ENCODE assay signal across 9 cellular contexts in genomic region chr12:130916251-130916911, GRCh38. TPM values are rescaled to one million over a fixed set of nuclear protein-coding genes. Genes with fewer than 3 reads are reported as not detected.
DNase-seq lines count a peak whose midpoint lies in the region; ATAC-seq and TF ChIP-seq lines count a peak whose summit lies in the region.
"Had no signal": no experiment of that assay in that cellular context is flagged by ENCODE, and none has a peak within 500 bp of the region (broad histone marks: within the 10 kb centered on the region; RNA-seq: fewer than 3 reads in every experiment).

No MANE protein-coding gene starts in this region.

- H3K4me2 ChIP-seq in osteoblast (ENCODE audit: insufficient read depth, low read length): peak overlapping the region; percentile 74

- POLR2A ChIA-PET in AG04450 (lab: Yijun Ruan, JAX): no interaction called here

- no peaks in the 10 kb centered on the region for H3K79me2 ChIP-seq in osteoblast (ENCODE audit: insufficient read depth, low read length)

- CTCF ChIA-PET in AG04450 (lab: Charles Lee): interaction anchor here (0.5 kb wide), 1 partner anchor 866 kb away, joined by 3 read pairs; no protein-coding TSS in a partner anchor

- peaks cover 4% of the 10 kb centered on the region; the same call in 1 of the 2 replicates for H3K9me3 ChIP-seq in AG04450 (ENCODE audit: control insufficient read depth, insufficient read depth, low read length)
- peaks cover 3% of the 10 kb centered on the region for H3K9me3 ChIP-seq in WERI-Rb-1 (ENCODE audit: severe bottlenecking)
- no peaks in the 10 kb centered on the region for H3K9me3 ChIP-seq in osteoblast (ENCODE audit: low read depth, low read length)

- H4K20me1 ChIP-seq in osteoblast (ENCODE audit: insufficient read depth, low read length): no peaks in the 10 kb centered on the region

- TF ChIP-seq CTCF in AG04450 (IDR thresholded peaks at IDR 0.05; ENCODE audit: low read depth, low read length) (peak; percentile 73), GM12872 (IDR thresholded peaks at IDR 0.05; ENCODE audit: insufficient read depth, low read depth, low read length) (peak; percentile 98), WERI-Rb-1 (IDR thresholded peaks at IDR 0.05; ENCODE audit: low read depth, low read length) (peak; percentile 97), osteoblast (IDR thresholded peaks at IDR 0.05; ENCODE audit: extremely low read depth, low read depth, low read length) (peak; percentile 70)

- DNase-seq in AG04450 (ENCODE audit: low read depth, low spot score) (no peak), NCI-H1436 treated with DMSO at 0.1 percent for 48 hours (lab: John Stamatoyannopoulos, UW) (peak; percentile 41), WERI-Rb-1 (peak; percentile 80), globus pallidus (ENCODE audit: low spot score) (peak; percentile 60), osteoblast (ENCODE audit: insufficient read length, low spot score, missing footprints) (peak; percentile 90), SW 1271 (lab: John Stamatoyannopoulos, UW) (no peak)

- H3K4me3 ChIP-seq in AG04450 (ENCODE audit: low read depth, low read length) (peak overlapping the region; percentile 17), WERI-Rb-1 (ENCODE audit: low read depth, low read length) (peak overlapping the region; percentile 34), osteoblast (ENCODE audit: insufficient read depth, low read length) (peak overlapping the region; percentile 22)

- H2AFZ ChIP-seq in osteoblast (ENCODE audit: low read length): no peak overlapping the region

- no peaks in the 10 kb centered on the region for H3K4me1 ChIP-seq in osteoblast (ENCODE audit: insufficient read depth, low read length)

- H3K27ac ChIP-seq in AG04450 (ENCODE audit: low read depth, low read length) (no peak overlapping the region), WERI-Rb-1 (peak overlapping the region; percentile 36), osteoblast (ENCODE audit: low read depth, low read length) (no peak overlapping the region)

- H3K27me3 ChIP-seq in AG04450 (ENCODE audit: control insufficient read depth, insufficient read depth, low read length) (peaks cover 4% of the 10 kb centered on the region), WERI-Rb-1 (ENCODE audit: insufficient read depth, low read depth, severe bottlenecking) (no peaks in the 10 kb centered on the region), osteoblast (ENCODE audit: insufficient read depth, low read length) (peaks cover 8% of the 10 kb centered on the region)

- no peak for ATAC-seq in GM18505 (IDR thresholded peaks at IDR 0.05; ENCODE audit: unreplicated experiment)

- TF ChIP-seq POLR2A in GM18505 (IDR thresholded peaks at IDR 0.05; ENCODE audit: borderline replicate concordance, extremely low read depth, insufficient read depth, insufficient read length): no peak

- no peaks in the 10 kb centered on the region for H3K36me3 ChIP-seq in WERI-Rb-1
- no peaks in the 10 kb centered on the region for H3K36me3 ChIP-seq in osteoblast (ENCODE audit: insufficient read depth, low read length)

RNA-seq across cellular contexts. Expression of gene ADGRD1, which starts 37.3 kb away (rescaled TPM):
- polyA plus RNA-seq in AG04450 (2011; rRNA removed): 0.05 TPM in 1 of 2 replicates, not detected in the other
- polyA minus RNA-seq in AG04450 (2011; rRNA and poly(A)+ RNA removed): not detected in 2 replicates
- 0.29 and 0.72 TPM in 2 replicates for total RNA-seq in osteoblast
- polyA plus RNA-seq: immature natural killer cell had no signal

RNA-seq across cellular contexts. Expression of gene RAN, which starts 44.5 kb away (rescaled TPM):
- polyA plus RNA-seq in AG04450 (2011; rRNA removed): 1,253 and 1,434 TPM in 2 replicates
- polyA minus RNA-seq in AG04450 (2011; rRNA and poly(A)+ RNA removed): 590 and 780 TPM in 2 replicates
- total RNA-seq in osteoblast: 355 and 436 TPM in 2 replicates

Comparison
In these comparisons a context has a peak if more than half of its experiments do, and no peak if none do; other contexts are left out.
1. DNase-seq: peak in NCI-H1436 treated with DMSO at 0.1 percent for 48 hours (single experiment), WERI-Rb-1 (single experiment), globus pallidus (single experiment) and osteoblast (single experiment); none in AG04450 (single experiment) and SW 1271 (0 of 2).
2. Peak in every context shown above with its lines, with median percentiles within 50 percentile points of each other: H3K4me3 ChIP-seq and CTCF ChIP-seq.